21 cellular contexts compared by ENCODE assay signal in genomic region chr11:62605902-62606301, GRCh38. TPM values are rescaled to one million over a fixed set of nuclear protein-coding genes. Genes with fewer than 3 reads are reported as not detected.
DNase-seq lines count a peak whose midpoint lies in the region; ATAC-seq, FAIRE-seq and TF ChIP-seq lines count a peak whose summit lies in the region.
"Had no signal": no experiment of that assay in that cellular context is flagged by ENCODE, and none has a peak within 500 bp of the region (broad histone marks: within the 10 kb centered on the region; RNA-seq: fewer than 3 reads in every experiment).

No MANE protein-coding gene starts in this region.

- no peaks in the 10 kb centered on the region for H3K9me1 ChIP-seq in K562 (ENCODE audit: control insufficient read depth, insufficient read depth, low read length)

- H3K9ac ChIP-seq in K562 (ENCODE audit: insufficient read depth in 1 of 2, low read depth in 2 of 2, low read length in 2 of 2): peak overlapping the region in 1 of 2 experiments; percentile 71; a peak in 1 of 4 replicates
- H3K9ac ChIP-seq: GM23248 had no signal

- BruUV-seq in K562 (replicated peaks; lab: Mats Ljungman, UMichigan): no TSS peak

- ATAC-seq in right cardiac atrium: no peak
- ATAC-seq in K562: no peak
- no peak for ATAC-seq in stimulated activated naive B cell treated with anti-CD40 and anti-IgM and Interleukin-4, amounts not matched to agents 10 μg/mL and 1 μg/mL and 100 μg/mL, for 72 hours (replicated peaks)
- no peak for ATAC-seq in HG03432 (IDR thresholded peaks at IDR 0.05; ENCODE audit: unreplicated experiment)

- TF ChIP-seq CTCF in right atrium auricular region (IDR thresholded peaks at IDR 0.05): no peak
- TF ChIP-seq CTCF in K562 (IDR thresholded peaks at IDR 0.05 in 2 of 3, conservative IDR thresholded peaks at IDR 0.05 in 1 of 3; ENCODE audit: insufficient read depth in 2 of 3, low read depth in 1 of 3, low read length in 3 of 3): no peak

- peaks cover 91% of the 10 kb centered on the region for H3K36me3 Mint-ChIP-seq in activated T-cell treated with anti-CD3 and anti-CD28 coated beads, Interleukin-2, amount 50 U/mL, for 24 hours (ENCODE audit: low read depth)
- peaks cover 62 to 73% of the 10 kb centered on the region in 2 donors for H3K36me3 Mint-ChIP-seq in stimulated activated naive B cell treated with anti-CD40 and anti-IgM and Interleukin-4, amounts not matched to agents 10 μg/mL and 1 μg/mL and 100 μg/mL, for 72 hours

- peak overlapping the region; percentile 44 for H3K27ac Mint-ChIP-seq in activated T-cell treated with anti-CD3 and anti-CD28 coated beads, Interleukin-2, amount 50 U/mL, for 24 hours
- peak overlapping the region; percentile 65 for H3K27ac Mint-ChIP-seq in stimulated activated naive B cell treated with anti-CD40 and anti-IgM and Interleukin-4, amounts not matched to agents 10 μg/mL and 1 μg/mL and 100 μg/mL, for 72 hours
- H3K27ac Mint-ChIP-seq: B cell had no signal

- H3K79me2 ChIP-seq in K562 (ENCODE audit: control insufficient read depth, insufficient read depth, low read length): peaks cover 21% of the 10 kb centered on the region

- H3K27me3 ChIP-seq in right cardiac atrium (ENCODE audit: control insufficient read depth, insufficient read depth): no peaks in the 10 kb centered on the region
- no peaks in the 10 kb centered on the region for H3K27me3 ChIP-seq in right atrium auricular region
- H3K27me3 ChIP-seq in K562 (ENCODE audit: control insufficient read depth in 2 of 2, insufficient read depth in 2 of 2, low read length in 2 of 2): no peaks in the 10 kb centered on the region
- H3K27me3 ChIP-seq: BLaER1 treated with 17β-estradiol and CSF1 and Interleukin-3, amounts not matched to agents 10 nM and 100 nM had no signal

- POLR2A ChIA-PET in K562 (lab: Yijun Ruan, JAX): interaction anchor here (1.1 to 1.6 kb wide), 2 partner anchors 14 to 15 kb away, joined by 4 to 7 read pairs; no protein-coding TSS in a partner anchor

- H3K4me3 ChIP-seq in right cardiac atrium (ENCODE audit: low read length): no peak overlapping the region
- no peak overlapping the region for H3K4me3 ChIP-seq in right atrium auricular region
- no peak overlapping the region for H3K4me3 ChIP-seq in K562
- H3K4me3 ChIP-seq: BLaER1 treated with 17β-estradiol and CSF1 and Interleukin-3, amounts not matched to agents 10 nM and 100 nM; GM23248; HAP-1 had no signal

- no peak for TF ChIP-seq RAD21 in K562 (CRISPR knock-in tag; conservative IDR thresholded peaks at IDR 0.05 in 1 of 2, IDR thresholded peaks at IDR 0.05 in 1 of 2)

- no peaks in the 10 kb centered on the region for H4K20me1 ChIP-seq in K562 (replicated peaks; ENCODE audit: control insufficient read depth, insufficient read depth, low read length)

- H3K9me3 Mint-ChIP-seq in activated T-cell treated with anti-CD3 and anti-CD28 coated beads, Interleukin-2, amount 50 U/mL, for 24 hours: no peaks in the 10 kb centered on the region
- no peaks in the 10 kb centered on the region for H3K9me3 Mint-ChIP-seq in stimulated activated naive B cell treated with anti-CD40 and anti-IgM and Interleukin-4, amounts not matched to agents 10 μg/mL and 1 μg/mL and 100 μg/mL, for 72 hours
- H3K9me3 Mint-ChIP-seq: CD8-positive, alpha-beta memory T cell had no signal

- no peak for DNase-seq in activated T-cell treated with anti-CD3 and anti-CD28 coated beads, Interleukin-2, amount 50 U/mL, for 24 hours
- DNase-seq in activated T-cell treated with anti-CD3 and anti-CD28 coated beads, Interleukin-2, amount 50 U/mL, for 1 hour: no peak
- DNase-seq in right cardiac atrium: peak in 2 of 3 donors; percentile 51 to 54
- DNase-seq in right atrium auricular region (ENCODE audit: low spot score): no peak
- DNase-seq in K562 (ENCODE audit: extremely low read depth in 1 of 4, low spot score in 3 of 4): no peak
- DNase-seq in stimulated activated naive B cell treated with anti-CD40 and anti-IgM and Interleukin-4, amounts not matched to agents 10 μg/mL and 1 μg/mL and 100 μg/mL, for 72 hours: no peak
- DNase-seq in islet precursor cell: no peak
- DNase-seq: 8988T; CD8-positive, alpha-beta memory T cell; COR-L47; DMS79; GDM1; GM23248 had no signal

- H3K36me3 ChIP-seq in right atrium auricular region (peaks cover 19% of the 10 kb centered on the region), K562 (ENCODE audit: control insufficient read depth, insufficient read depth, low read length) (peaks cover 77% of the 10 kb centered on the region; the same call in 2 of the 3 replicates)

- TF ChIP-seq EP300 in K562 (IDR thresholded peaks at IDR 0.05; ENCODE audit: low read length): no peak

- FAIRE-seq in K562 (lab: Jason Lieb, UNC): no peak
- FAIRE-seq: D721Med, GM12892, GM18507 had no signal

- H3K4me1 ChIP-seq in right cardiac atrium (ENCODE audit: control insufficient read depth, insufficient read depth, low read length) (no peaks in the 10 kb centered on the region), right atrium auricular region (peaks cover 0 to 26% of the 10 kb centered on the region in 2 donors), K562 (replicated peaks in 1 of 2; ENCODE audit: control insufficient read depth in 2 of 2, insufficient read depth in 2 of 2, low read length in 2 of 2) (peaks cover 8 to 54% of the 10 kb centered on the region in 2 experiments)

- no peak overlapping the region for H3K4me2 ChIP-seq in K562 (ENCODE audit: insufficient read depth, low read length)

- intact Hi-C loops in right cardiac atrium (cut with DNase I) (no loop called here), K562 (cut with micrococcal nuclease) (no loop called here)

- H3K27ac ChIP-seq in right cardiac atrium (ENCODE audit: low read length): no peak overlapping the region
- no peak overlapping the region for H3K27ac ChIP-seq in right atrium auricular region
- no peak overlapping the region for H3K27ac ChIP-seq in K562 (ENCODE audit: extremely low read depth, low read depth, low read length)
- H3K27ac ChIP-seq: BLaER1 treated with 17β-estradiol and CSF1 and Interleukin-3, amounts not matched to agents 10 nM and 100 nM; GM23248; HL-60 had no signal

- H3K9me3 ChIP-seq in right cardiac atrium (ENCODE audit: control insufficient read depth, low read length) (no peaks in the 10 kb centered on the region), right atrium auricular region (no peaks in the 10 kb centered on the region), K562 (replicated peaks; ENCODE audit: control insufficient read depth, insufficient read depth, low read depth, low read length) (no peaks in the 10 kb centered on the region)
- H3K9me3 ChIP-seq: BLaER1 treated with 17β-estradiol and CSF1 and Interleukin-3, amounts not matched to agents 10 nM and 100 nM; HAP-1 had no signal

- H3K4me3 Mint-ChIP-seq in activated T-cell treated with anti-CD3 and anti-CD28 coated beads, Interleukin-2, amount 50 U/mL, for 24 hours: no peak overlapping the region
- no peak overlapping the region for H3K4me3 Mint-ChIP-seq in stimulated activated naive B cell treated with anti-CD40 and anti-IgM and Interleukin-4, amounts not matched to agents 10 μg/mL and 1 μg/mL and 100 μg/mL, for 72 hours
- H3K4me3 Mint-ChIP-seq: B cell had no signal

- CTCF ChIA-PET in K562 (lab: Yijun Ruan, JAX; ENCODE audit: low intra/inter-chr PET ratio): no interaction called here

- H2AFZ ChIP-seq in K562 (ENCODE audit: low read depth, low read length): no peak overlapping the region
- H2AFZ ChIP-seq: GM23248 had no signal

- no peaks in the 10 kb centered on the region for H3K27me3 Mint-ChIP-seq in activated T-cell treated with anti-CD3 and anti-CD28 coated beads, Interleukin-2, amount 50 U/mL, for 24 hours
- no peaks in the 10 kb centered on the region for H3K27me3 Mint-ChIP-seq in stimulated activated naive B cell treated with anti-CD40 and anti-IgM and Interleukin-4, amounts not matched to agents 10 μg/mL and 1 μg/mL and 100 μg/mL, for 72 hours
- H3K27me3 Mint-ChIP-seq: B cell had no signal

- in situ Hi-C loops in K562 (cut with MboI): no loop called here

- TF ChIP-seq POLR2A in K562 (conservative IDR thresholded peaks at IDR 0.05): no peak

- H3K4me1 Mint-ChIP-seq in activated T-cell treated with anti-CD3 and anti-CD28 coated beads, Interleukin-2, amount 50 U/mL, for 24 hours (ENCODE audit: low read depth): peaks cover 61% of the 10 kb centered on the region
- peaks cover 35 to 54% of the 10 kb centered on the region in 2 donors for H3K4me1 Mint-ChIP-seq in stimulated activated naive B cell treated with anti-CD40 and anti-IgM and Interleukin-4, amounts not matched to agents 10 μg/mL and 1 μg/mL and 100 μg/mL, for 72 hours

- 92% methylated on average over 15 of the region's 15 CpGs for WGBS in right cardiac atrium
- WGBS in K562 (ENCODE audit: insufficient coverage, low coverage, missing lambda C conversion rate): 94% methylated on average over 15 of the region's 15 CpGs

RNA-seq across cellular contexts. Expression of gene MTA2, which starts 4.2 kb away (rescaled TPM):
- 10 to 100 TPM; 34.8 to 47.6 (median 38.3) TPM for total RNA-seq in right cardiac atrium
- 24.1 TPM for polyA plus RNA-seq in right cardiac atrium
- total RNA-seq in right atrium auricular region: 10 to 100 TPM; 30.0 to 40.5 TPM
- total RNA-seq in K562 (2011; cell fraction: chromatin; rRNA removed; ENCODE audit: low replicate concordance): 245 and 284 TPM in 2 replicates
- total RNA-seq in K562 (2011; cell fraction: nucleolus; rRNA removed): 124 TPM in 2 replicates
- total RNA-seq in K562 (2011; cell fraction: nucleoplasm; rRNA removed): 132 and 142 TPM in 2 replicates
- total RNA-seq in K562 (2014; rRNA removed): 185 and 203 TPM in 2 replicates
- 161 and 172 TPM in 2 replicates for total RNA-seq in K562 (2014; rRNA removed; fragmentation: Illumina TruSeq; extraction: Trizol)
- 195 and 217 TPM in 2 replicates for total RNA-seq in K562 (2015; rRNA removed; fragmentation: Illumina TruSeq; extraction: Trizol)
- 176 and 203 TPM in 2 replicates for total RNA-seq in K562 (2021)
- 36.0 and 48.6 TPM in 2 replicates for polyA plus RNA-seq in K562 (2011; rRNA removed)
- 40.7 and 41.9 TPM in 2 replicates for polyA plus RNA-seq in K562 (2011; cell fraction: cytosol; rRNA removed)
- 130 and 158 TPM in 2 replicates for polyA plus RNA-seq in K562 (2011; cell fraction: nucleus; rRNA removed)
- polyA plus RNA-seq in K562 (2012): 115 and 136 TPM in 2 replicates
- polyA plus RNA-seq in K562 (2014; fragmentation: Illumina TruSeq; extraction: Trizol): 190 and 220 TPM in 2 replicates
- polyA plus RNA-seq in K562 (2014; fragmentation: Nextera tagmentation; extraction: Ambion mirVana): 1 to 10 TPM; 6.2 to 9.9 TPM
- 121 and 125 TPM in 2 replicates for polyA plus RNA-seq in K562 (2014; rRNA removed)
- polyA minus RNA-seq in K562 (2011; rRNA and poly(A)+ RNA removed): 61.0 and 97.7 TPM in 2 replicates
- 55.1 and 63.3 TPM in 2 replicates for polyA minus RNA-seq in K562 (2011; cell fraction: cytosol; rRNA and poly(A)+ RNA removed)
- polyA minus RNA-seq in K562 (2011; cell fraction: nucleus; rRNA and poly(A)+ RNA removed): 55.5 and 81.5 TPM in 2 replicates

RNA-seq across cellular contexts. Expression of gene EML3, which starts 6.7 kb away (rescaled TPM):
- total RNA-seq in right cardiac atrium (10 to 100 TPM; 23.5 to 33.3 (median 26.7) TPM), right atrium auricular region (10 to 100 TPM; 15.8 to 21.3 TPM), K562 (2014; rRNA removed) (26.4 and 31.7 TPM in 2 replicates), K562 (2014; rRNA removed; fragmentation: Illumina TruSeq; extraction: Trizol) (12.6 and 16.7 TPM in 2 replicates), K562 (2015; rRNA removed; fragmentation: Illumina TruSeq; extraction: Trizol) (20.7 and 22.1 TPM in 2 replicates), K562 (2021) (77.3 and 90.5 TPM in 2 replicates)
- polyA plus RNA-seq in right cardiac atrium (23.9 TPM), K562 (2011; rRNA removed) (36.8 and 50.2 TPM in 2 replicates), K562 (2014; fragmentation: Illumina TruSeq; extraction: Trizol) (27.9 and 31.2 TPM in 2 replicates), K562 (2014; fragmentation: Nextera tagmentation; extraction: Ambion mirVana) (under 1 TPM; 0.32 to 0.59 TPM), K562 (2014; rRNA removed) (49.5 and 64.2 TPM in 2 replicates)
- 108 and 289 TPM in 2 replicates for total RNA-seq in K562 (2011; cell fraction: chromatin; rRNA removed; ENCODE audit: low replicate concordance)
- total RNA-seq in K562 (2011; cell fraction: nucleolus; rRNA removed): 172 and 175 TPM in 2 replicates
- total RNA-seq in K562 (2011; cell fraction: nucleoplasm; rRNA removed): 130 TPM in 2 replicates
- 30.9 and 49.9 TPM in 2 replicates for polyA plus RNA-seq in K562 (2011; cell fraction: cytosol; rRNA removed)
- 239 and 311 TPM in 2 replicates for polyA plus RNA-seq in K562 (2011; cell fraction: nucleus; rRNA removed)
- polyA plus RNA-seq in K562 (2012): 41.6 and 58.4 TPM in 2 replicates
- 22.5 TPM in 2 replicates for polyA minus RNA-seq in K562 (2011; rRNA and poly(A)+ RNA removed)
- polyA minus RNA-seq in K562 (2011; cell fraction: cytosol; rRNA and poly(A)+ RNA removed): 22.3 and 28.2 TPM in 2 replicates
- polyA minus RNA-seq in K562 (2011; cell fraction: nucleus; rRNA and poly(A)+ RNA removed): 38.9 and 46.8 TPM in 2 replicates

RNA-seq across cellular contexts. Expression of gene ROM1, which starts 7.2 kb away (rescaled TPM):
- 1 to 10 TPM; 6.1 to 7.9 (median 6.6) TPM for total RNA-seq in right cardiac atrium
- 7.9 TPM for polyA plus RNA-seq in right cardiac atrium
- 1 to 10 TPM; 3.2 to 5.3 TPM for total RNA-seq in right atrium auricular region
- total RNA-seq in K562 (2011; cell fraction: chromatin; rRNA removed; ENCODE audit: low replicate concordance): 0.60 and 1.4 TPM in 2 replicates
- total RNA-seq in K562 (2011; cell fraction: nucleolus; rRNA removed): 1.8 TPM in 2 replicates
- total RNA-seq in K562 (2011; cell fraction: nucleoplasm; rRNA removed): 0.69 and 2.3 TPM in 2 replicates
- total RNA-seq in K562 (2014; rRNA removed): 3.9 and 4.3 TPM in 2 replicates
- 2.2 and 2.9 TPM in 2 replicates for total RNA-seq in K562 (2014; rRNA removed; fragmentation: Illumina TruSeq; extraction: Trizol)
- total RNA-seq in K562 (2015; rRNA removed; fragmentation: Illumina TruSeq; extraction: Trizol): 3.3 TPM in 2 replicates
- 2.6 and 3.3 TPM in 2 replicates for total RNA-seq in K562 (2021)
- 1.7 TPM in 2 replicates for polyA plus RNA-seq in K562 (2011; rRNA removed)
- 1.9 and 2.5 TPM in 2 replicates for polyA plus RNA-seq in K562 (2011; cell fraction: cytosol; rRNA removed)
- polyA plus RNA-seq in K562 (2011; cell fraction: nucleus; rRNA removed): 1.8 and 1.9 TPM in 2 replicates
- polyA plus RNA-seq in K562 (2012): 4.3 and 4.4 TPM in 2 replicates
- 4.0 and 4.9 TPM in 2 replicates for polyA plus RNA-seq in K562 (2014; fragmentation: Illumina TruSeq; extraction: Trizol)
- polyA plus RNA-seq in K562 (2014; fragmentation: Nextera tagmentation; extraction: Ambion mirVana): 1 to 10 TPM in 1 of 2 experiments, under 1 TPM in 1; 0.75 to 1.4 TPM
- 3.8 and 3.9 TPM in 2 replicates for polyA plus RNA-seq in K562 (2014; rRNA removed)
- 0.39 and 0.63 TPM in 2 replicates for polyA minus RNA-seq in K562 (2011; rRNA and poly(A)+ RNA removed)
- 0.48 and 1.7 TPM in 2 replicates for polyA minus RNA-seq in K562 (2011; cell fraction: cytosol; rRNA and poly(A)+ RNA removed)
- 0.40 and 0.56 TPM in 2 replicates for polyA minus RNA-seq in K562 (2011; cell fraction: nucleus; rRNA and poly(A)+ RNA removed)

RNA-seq across cellular contexts. Expression of gene TUT1, which starts 14.6 kb away (rescaled TPM):
- total RNA-seq in right cardiac atrium: 10 to 100 TPM in 3 of 4 donors, 1 to 10 TPM in 1; 8.0 to 15.3 (median 11.5) TPM
- 10.7 TPM for polyA plus RNA-seq in right cardiac atrium
- 1 to 10 TPM; 5.4 to 5.7 TPM for total RNA-seq in right atrium auricular region
- total RNA-seq in K562 (2011; cell fraction: chromatin; rRNA removed; ENCODE audit: low replicate concordance): 47.7 and 72.1 TPM in 2 replicates
- 38.0 and 41.8 TPM in 2 replicates for total RNA-seq in K562 (2011; cell fraction: nucleolus; rRNA removed)
- total RNA-seq in K562 (2011; cell fraction: nucleoplasm; rRNA removed): 30.8 and 37.0 TPM in 2 replicates
- total RNA-seq in K562 (2014; rRNA removed): 18.5 and 20.9 TPM in 2 replicates
- 7.2 and 9.6 TPM in 2 replicates for total RNA-seq in K562 (2014; rRNA removed; fragmentation: Illumina TruSeq; extraction: Trizol)
- total RNA-seq in K562 (2015; rRNA removed; fragmentation: Illumina TruSeq; extraction: Trizol): 11.5 and 12.4 TPM in 2 replicates
- total RNA-seq in K562 (2021): 38.9 and 44.3 TPM in 2 replicates
- polyA plus RNA-seq in K562 (2011; rRNA removed): 15.7 and 31.2 TPM in 2 replicates
- 12.9 and 21.9 TPM in 2 replicates for polyA plus RNA-seq in K562 (2011; cell fraction: cytosol; rRNA removed)
- 57.1 and 64.8 TPM in 2 replicates for polyA plus RNA-seq in K562 (2011; cell fraction: nucleus; rRNA removed)
- 25.7 and 28.0 TPM in 2 replicates for polyA plus RNA-seq in K562 (2012)
- polyA plus RNA-seq in K562 (2014; fragmentation: Illumina TruSeq; extraction: Trizol): 22.8 and 26.7 TPM in 2 replicates
- 1 to 10 TPM in 1 of 2 experiments, under 1 TPM in 1; 0.66 to 1.5 TPM for polyA plus RNA-seq in K562 (2014; fragmentation: Nextera tagmentation; extraction: Ambion mirVana)
- polyA plus RNA-seq in K562 (2014; rRNA removed): 24.3 and 28.2 TPM in 2 replicates
- polyA minus RNA-seq in K562 (2011; rRNA and poly(A)+ RNA removed): 12.0 and 15.6 TPM in 2 replicates
- polyA minus RNA-seq in K562 (2011; cell fraction: cytosol; rRNA and poly(A)+ RNA removed): 8.6 and 12.8 TPM in 2 replicates
- polyA minus RNA-seq in K562 (2011; cell fraction: nucleus; rRNA and poly(A)+ RNA removed): 10.0 and 15.2 TPM in 2 replicates

RNA-seq across cellular contexts. Expression of gene B3GAT3, which starts 15.9 kb away (rescaled TPM):
- total RNA-seq in right cardiac atrium (10 to 100 TPM; 10.7 to 23.1 (median 16.7) TPM), right atrium auricular region (10 to 100 TPM; 12.7 to 14.0 TPM), K562 (2014; rRNA removed) (48.2 and 70.7 TPM in 2 replicates), K562 (2014; rRNA removed; fragmentation: Illumina TruSeq; extraction: Trizol) (5.6 and 8.0 TPM in 2 replicates), K562 (2015; rRNA removed; fragmentation: Illumina TruSeq; extraction: Trizol) (29.9 and 31.0 TPM in 2 replicates), K562 (2021) (58.5 and 58.7 TPM in 2 replicates)
- polyA plus RNA-seq in right cardiac atrium (18.7 TPM), K562 (2011; rRNA removed) (21.4 and 35.5 TPM in 2 replicates), K562 (2014; fragmentation: Illumina TruSeq; extraction: Trizol) (16.3 and 43.0 TPM in 2 replicates), K562 (2014; fragmentation: Nextera tagmentation; extraction: Ambion mirVana) (1 to 10 TPM in 1 of 2 experiments, under 1 TPM in 1; 0.30 to 3.3 TPM), K562 (2014; rRNA removed) (64.0 and 83.7 TPM in 2 replicates)
- 17.7 and 87.0 TPM in 2 replicates for total RNA-seq in K562 (2011; cell fraction: chromatin; rRNA removed; ENCODE audit: low replicate concordance)
- 109 and 112 TPM in 2 replicates for total RNA-seq in K562 (2011; cell fraction: nucleolus; rRNA removed)
- total RNA-seq in K562 (2011; cell fraction: nucleoplasm; rRNA removed): 65.7 and 66.1 TPM in 2 replicates
- 41.7 and 99.9 TPM in 2 replicates for polyA plus RNA-seq in K562 (2011; cell fraction: cytosol; rRNA removed)
- 46.7 and 85.0 TPM in 2 replicates for polyA plus RNA-seq in K562 (2011; cell fraction: nucleus; rRNA removed)
- polyA plus RNA-seq in K562 (2012): 36.3 and 72.1 TPM in 2 replicates
- 3.6 and 7.7 TPM in 2 replicates for polyA minus RNA-seq in K562 (2011; rRNA and poly(A)+ RNA removed)
- polyA minus RNA-seq in K562 (2011; cell fraction: cytosol; rRNA and poly(A)+ RNA removed): 26.1 and 28.4 TPM in 2 replicates
- 8.5 and 10.4 TPM in 2 replicates for polyA minus RNA-seq in K562 (2011; cell fraction: nucleus; rRNA and poly(A)+ RNA removed)

Comparison
In these comparisons a context has a peak if more than half of its experiments do, and no peak if none do; other contexts are left out.
1. DNase-seq: peak in right cardiac atrium (2 of 3); none in activated T-cell treated with anti-CD3 and anti-CD28 coated beads, Interleukin-2, amount 50 U/mL, for 24 hours (single experiment), activated T-cell treated with anti-CD3 and anti-CD28 coated beads, Interleukin-2, amount 50 U/mL, for 1 hour (single experiment), right atrium auricular region (single experiment), K562 (0 of 4), stimulated activated naive B cell treated with anti-CD40 and anti-IgM and Interleukin-4, amounts not matched to agents 10 μg/mL and 1 μg/mL and 100 μg/mL, for 72 hours (single experiment) and islet precursor cell (single experiment).